Comparison of ENCODE assay signal across 9 cellular contexts in the genomic region with DNA sequence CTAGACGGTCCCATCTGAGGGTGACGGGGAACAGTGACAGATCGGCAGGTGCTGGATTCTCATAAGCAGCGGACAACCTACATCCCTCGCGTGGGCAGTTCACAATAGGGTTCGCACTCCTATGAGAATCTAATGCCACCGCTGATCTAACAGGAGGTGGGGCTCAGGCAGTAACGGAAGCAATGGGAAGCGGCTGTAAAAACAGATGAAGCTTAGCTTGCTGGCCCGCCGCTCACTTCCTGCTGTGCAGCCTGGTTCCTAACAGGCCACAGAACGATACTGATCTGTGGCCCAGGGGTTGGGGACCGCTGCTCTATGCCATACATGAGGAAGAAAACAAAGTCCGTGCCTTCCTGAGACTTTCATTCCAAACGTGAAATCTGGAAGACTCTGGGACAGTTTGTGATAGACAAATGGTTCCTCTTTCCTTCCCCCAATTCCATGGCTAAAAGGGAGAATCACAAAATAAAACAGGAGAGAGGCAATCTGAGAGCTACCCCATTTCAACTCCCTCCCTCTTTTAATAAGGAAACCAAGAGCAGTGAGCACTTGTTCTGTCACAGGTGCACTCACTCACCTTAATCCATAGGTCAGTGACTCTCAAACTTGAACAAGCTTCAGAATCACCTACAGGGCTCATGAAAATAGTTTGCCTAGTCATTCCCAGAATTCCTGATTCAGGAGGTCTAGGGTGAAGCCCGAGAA. TPM values are rescaled to one million over a fixed set of nuclear protein-coding genes. Genes with fewer than 3 reads are reported as not detected.
DNase-seq lines count a peak whose midpoint lies in the region; ATAC-seq, FAIRE-seq and TF ChIP-seq lines count a peak whose summit lies in the region.
"Had no signal": no experiment of that assay in that cellular context is flagged by ENCODE, and none has a peak within 500 bp of the region (broad histone marks: within the 10 kb centered on the region; RNA-seq: fewer than 3 reads in every experiment).

No MANE protein-coding gene starts in this region.

- H3K27ac Mint-ChIP-seq in activated CD4-positive, alpha-beta T cell treated with anti-CD3 and anti-CD28 coated beads, Interleukin-2, amount 10 ng/mL, durations not matched to agents 24 days and 14 days: peak overlapping the region; percentile 81

- FAIRE-seq in endothelial cell of umbilical vein (lab: Jason Lieb, UNC): peak; percentile 94

- peak; percentile 83 for DNase-seq in activated CD4-positive, alpha-beta T cell treated with anti-CD3 and anti-CD28 coated beads, Interleukin-2, amount 10 ng/mL, durations not matched to agents 24 days and 14 days
- DNase-seq in endothelial cell of umbilical vein (ENCODE audit: low read depth, low spot score) (peak; percentile 98), HuH-7 (ENCODE audit: low spot score) (no peak), DMS114 treated with DMSO at 0.1 percent for 48 hours (lab: John Stamatoyannopoulos, UW; ENCODE audit: unreplicated experiment) (no peak), GM10248 (ENCODE audit: extremely low spot score) (no peak), DMS53 (lab: John Stamatoyannopoulos, UW) (no peak)
- DNase-seq in stimulated activated CD4-positive, alpha-beta T cell treated with anti-CD3 and anti-CD28 coated beads, Interleukin-4, amount 100 ng/mL, for 24 hours: peak; percentile 41
- DNase-seq: NCI-H187 treated with DMSO at 0.1 percent for 48 hours had no signal

- ATAC-seq in GM21737 (IDR thresholded peaks at IDR 0.05; ENCODE audit: unreplicated experiment): peak; percentile 73

- H3K9ac ChIP-seq in endothelial cell of umbilical vein (replicated peaks; ENCODE audit: extremely low read depth, insufficient read depth, low read length): peak overlapping the region; percentile 84

- H2AFZ ChIP-seq in endothelial cell of umbilical vein (ENCODE audit: low read depth, low read length): no peak overlapping the region

- POLR2A ChIA-PET in endothelial cell of umbilical vein (lab: Charles Lee): interaction anchor here (0.7 to 2.7 kb wide), 2 partner anchors 12 to 471 kb away, joined by 7 to 8 read pairs; a partner anchor contains a TSS
- POLR2A ChIA-PET in GM10248 (lab: Yijun Ruan, JAX): no interaction called here

- TSS peak; percentile 61 for BruUV-seq in endothelial cell of umbilical vein (replicated peaks; lab: Mats Ljungman, UMichigan)

- CTCF ChIA-PET in endothelial cell of umbilical vein (lab: Charles Lee) (interaction anchor here (0.8 to 2.1 kb wide), 5 partner anchors 12 to 718 kb away, joined by 3 to 8 read pairs (median 4); a partner anchor contains a TSS), GM10248 (lab: Yijun Ruan, JAX) (interaction anchor here (0.7 to 1.6 kb wide), 5 partner anchors 8 to 717 kb away, joined by 3 to 4 read pairs (median 4); no protein-coding TSS in a partner anchor)

- H3K4me2 ChIP-seq in endothelial cell of umbilical vein (ENCODE audit: insufficient read depth, low read length): peak overlapping the region; percentile 82

- TF ChIP-seq CTCF in endothelial cell of umbilical vein (IDR thresholded peaks at IDR 0.05; ENCODE audit: extremely low read depth in 1 of 2, insufficient read depth in 1 of 2, low read depth in 1 of 2, low read length in 2 of 2) (no peak), GM10248 (IDR thresholded peaks at IDR 0.05; ENCODE audit: control extremely low read depth, extremely low read depth, low read depth, missing control alignments) (no peak)

- peaks cover 25% of the 10 kb centered on the region for H3K4me1 Mint-ChIP-seq in activated CD4-positive, alpha-beta T cell treated with anti-CD3 and anti-CD28 coated beads, Interleukin-2, amount 10 ng/mL, durations not matched to agents 24 days and 14 days

- peak; percentile 75 for TF ChIP-seq POLR2A in endothelial cell of umbilical vein (IDR thresholded peaks at IDR 0.05; ENCODE audit: low read depth, low read length)

- dilution Hi-C loops in endothelial cell of umbilical vein (cut with MboI; ENCODE audit: extremely low pct_ligation_motif_present, low sequenced_read_pairs): no loop called here

- intact Hi-C loops in activated CD4-positive, alpha-beta T cell treated with anti-CD3 and anti-CD28 coated beads, Interleukin-2, amount 10 ng/mL, durations not matched to agents 24 days and 14 days (cut with micrococcal nuclease): loop anchor here (10.0 kb wide), 1 partner anchor 322 kb away; no protein-coding TSS in a partner anchor
- intact Hi-C loops in endothelial cell of umbilical vein (cut with micrococcal nuclease): loop anchor here (2.0 to 5.0 kb wide), 2 partner anchors 510 to 554 kb away; a partner anchor contains a TSS

- H3K9me1 ChIP-seq in endothelial cell of umbilical vein (replicated peaks; ENCODE audit: control insufficient read depth, extremely low read depth, insufficient read depth, low read length): no peaks in the 10 kb centered on the region

- peak overlapping the region; percentile 97 for H3K27ac ChIP-seq in endothelial cell of umbilical vein (ENCODE audit: insufficient read depth, low read depth, low read length)

- H3K4me3 Mint-ChIP-seq in activated CD4-positive, alpha-beta T cell treated with anti-CD3 and anti-CD28 coated beads, Interleukin-2, amount 10 ng/mL, durations not matched to agents 24 days and 14 days: peak overlapping the region; percentile 75

- peaks cover 61% of the 10 kb centered on the region for H3K4me1 ChIP-seq in endothelial cell of umbilical vein (ENCODE audit: control insufficient read depth, extremely low read depth, insufficient read depth, low read length)

- peaks cover 26% of the 10 kb centered on the region for H3K36me3 Mint-ChIP-seq in activated CD4-positive, alpha-beta T cell treated with anti-CD3 and anti-CD28 coated beads, Interleukin-2, amount 10 ng/mL, durations not matched to agents 24 days and 14 days (ENCODE audit: low read depth)

- H4K20me1 ChIP-seq in endothelial cell of umbilical vein (replicated peaks; ENCODE audit: control insufficient read depth, extremely low read depth, insufficient read depth, low read length): no peaks in the 10 kb centered on the region

- H3K4me3 ChIP-seq in endothelial cell of umbilical vein (replicated peaks in 1 of 3; ENCODE audit: insufficient read depth in 1 of 3, low read depth in 1 of 3, low read length in 3 of 3): peak overlapping the region in 2 of 3 experiments; percentile 21 to 39

- H3K27me3 Mint-ChIP-seq in activated CD4-positive, alpha-beta T cell treated with anti-CD3 and anti-CD28 coated beads, Interleukin-2, amount 10 ng/mL, durations not matched to agents 24 days and 14 days: no peaks in the 10 kb centered on the region

- H3K9me3 ChIP-seq in endothelial cell of umbilical vein (replicated peaks; ENCODE audit: control insufficient read depth, insufficient read depth, low read length): no peaks in the 10 kb centered on the region

- no peaks in the 10 kb centered on the region for H3K36me3 ChIP-seq in endothelial cell of umbilical vein (ENCODE audit: control insufficient read depth in 2 of 2, extremely low read depth in 1 of 2, insufficient read depth in 2 of 2, low read length in 2 of 2)

- H3K27me3 ChIP-seq in endothelial cell of umbilical vein (ENCODE audit: control insufficient read depth in 2 of 2, insufficient read depth in 2 of 2, low read length in 2 of 2): no peaks in the 10 kb centered on the region

- peaks cover 5% of the 10 kb centered on the region for H3K79me2 ChIP-seq in endothelial cell of umbilical vein (ENCODE audit: control insufficient read depth, insufficient read depth, low read length)

- no peaks in the 10 kb centered on the region for H3K9me3 Mint-ChIP-seq in activated CD4-positive, alpha-beta T cell treated with anti-CD3 and anti-CD28 coated beads, Interleukin-2, amount 10 ng/mL, durations not matched to agents 24 days and 14 days

TF ChIP-seq in endothelial cell of umbilical vein, 7 proteins besides CTCF, POLR2A, EP300 and RAD21 (continues in another document):
- TF ChIP-seq EZH2 (IDR thresholded peaks at IDR 0.05; ENCODE audit: borderline replicate concordance, low read depth, low read length, severe bottlenecking): no peak
- TF ChIP-seq GATA2 (IDR thresholded peaks at IDR 0.05; ENCODE audit: insufficient read depth, insufficient read length, low read depth, low read length): peak; percentile 99
- peak; percentile 96 for TF ChIP-seq POLR2AphosphoS5 (IDR thresholded peaks at IDR 0.05; ENCODE audit: insufficient read depth, low read depth, low read length)

RNA-seq across cellular contexts. Expression of a gene that starts 12.1 kb away (rescaled TPM):
- total RNA-seq in activated CD4-positive, alpha-beta T cell treated with anti-CD3 and anti-CD28 coated beads, Interleukin-2, amount 10 ng/mL, durations not matched to agents 24 days and 14 days: 21.1 TPM in 2 replicates
- total RNA-seq in endothelial cell of umbilical vein: 43.2 and 43.4 TPM in 2 replicates
- 15.2 and 20.4 TPM in 2 replicates for polyA plus RNA-seq in endothelial cell of umbilical vein
- 24.1 and 25.1 TPM in 2 replicates for polyA plus RNA-seq in endothelial cell of umbilical vein (2011; cell fraction: cytosol; rRNA removed)
- polyA plus RNA-seq in endothelial cell of umbilical vein (2011; cell fraction: nucleus; rRNA removed): 19.0 and 19.4 TPM in 2 replicates
- polyA plus RNA-seq in endothelial cell of umbilical vein (2012): 35.8 and 41.1 TPM in 2 replicates
- 45.3 and 46.9 TPM in 2 replicates for polyA minus RNA-seq in endothelial cell of umbilical vein
- polyA minus RNA-seq in endothelial cell of umbilical vein (2011; cell fraction: cytosol; rRNA and poly(A)+ RNA removed): 30.2 TPM
- 10.3 and 11.5 TPM in 2 replicates for polyA minus RNA-seq in endothelial cell of umbilical vein (2011; cell fraction: nucleus; rRNA and poly(A)+ RNA removed)

RNA-seq across cellular contexts. Expression of a gene that starts 16.4 kb away (rescaled TPM):
- not detected in 2 replicates for total RNA-seq in activated CD4-positive, alpha-beta T cell treated with anti-CD3 and anti-CD28 coated beads, Interleukin-2, amount 10 ng/mL, durations not matched to agents 24 days and 14 days
- total RNA-seq in endothelial cell of umbilical vein: not detected in 2 replicates
- not detected in 2 replicates for polyA plus RNA-seq in endothelial cell of umbilical vein
- polyA plus RNA-seq in endothelial cell of umbilical vein (2011; cell fraction: cytosol; rRNA removed): not detected in 2 replicates
- polyA plus RNA-seq in endothelial cell of umbilical vein (2011; cell fraction: nucleus; rRNA removed): not detected in 2 replicates
- polyA plus RNA-seq in endothelial cell of umbilical vein (2012): not detected in 2 replicates
- not detected in 2 replicates for polyA minus RNA-seq in endothelial cell of umbilical vein
- not detected for polyA minus RNA-seq in endothelial cell of umbilical vein (2011; cell fraction: cytosol; rRNA and poly(A)+ RNA removed)
- not detected in 2 replicates for polyA minus RNA-seq in endothelial cell of umbilical vein (2011; cell fraction: nucleus; rRNA and poly(A)+ RNA removed)

RNA-seq across cellular contexts. Expression of a gene that starts 27.6 kb away (rescaled TPM):
- not detected in 2 replicates for total RNA-seq in activated CD4-positive, alpha-beta T cell treated with anti-CD3 and anti-CD28 coated beads, Interleukin-2, amount 10 ng/mL, durations not matched to agents 24 days and 14 days
- total RNA-seq in endothelial cell of umbilical vein: not detected in 2 replicates
- polyA plus RNA-seq in endothelial cell of umbilical vein: not detected in 2 replicates
- polyA plus RNA-seq in endothelial cell of umbilical vein (2011; cell fraction: cytosol; rRNA removed): not detected in 2 replicates
- polyA plus RNA-seq in endothelial cell of umbilical vein (2011; cell fraction: nucleus; rRNA removed): not detected in 2 replicates
- not detected in 2 replicates for polyA plus RNA-seq in endothelial cell of umbilical vein (2012)
- polyA minus RNA-seq in endothelial cell of umbilical vein: not detected in 2 replicates
- polyA minus RNA-seq in endothelial cell of umbilical vein (2011; cell fraction: cytosol; rRNA and poly(A)+ RNA removed): not detected
- not detected in 2 replicates for polyA minus RNA-seq in endothelial cell of umbilical vein (2011; cell fraction: nucleus; rRNA and poly(A)+ RNA removed)

Comparison
In these comparisons a context has a peak if more than half of its experiments do, and no peak if none do; other contexts are left out.
1. DNase-seq: peak in activated CD4-positive, alpha-beta T cell treated with anti-CD3 and anti-CD28 coated beads, Interleukin-2, amount 10 ng/mL, durations not matched to agents 24 days and 14 days (single experiment), endothelial cell of umbilical vein (single experiment) and stimulated activated CD4-positive, alpha-beta T cell treated with anti-CD3 and anti-CD28 coated beads, Interleukin-4, amount 100 ng/mL, for 24 hours (single experiment); none in HuH-7 (single experiment), DMS114 treated with DMSO at 0.1 percent for 48 hours (single experiment), GM10248 (single experiment) and DMS53 (single experiment).